8 cellular contexts compared by ENCODE assay signal in genomic region chrX:75522565-75523411, GRCh38. TPM values are rescaled to one million over a fixed set of nuclear protein-coding genes. Genes with fewer than 3 reads are reported as not detected.
DNase-seq lines count a peak whose midpoint lies in the region; ATAC-seq, FAIRE-seq and TF ChIP-seq lines count a peak whose summit lies in the region.

Gene ZDHHC15, minus strand, starts transcription at chrX:75523037. Its CDS starts 13 bp downstream, at chrX:75523024.

- peak within 1 kb of the TSS; percentile 90 for H3K27ac ChIP-seq in neural cell (ENCODE audit: low read length)
- peak within 1 kb of the TSS; percentile 61 for H3K27ac ChIP-seq in substantia nigra (ENCODE audit: low read depth, low read length, poor library complexity, severe bottlenecking)

- in situ Hi-C loops in G401 (cut with HindIII; ENCODE audit: low sequenced_read_pairs): no loop called here

- H3K36me3 ChIP-seq in neural cell (ENCODE audit: insufficient read depth, low read length): no peaks in the 10 kb centered on the region

- H3K9me2 ChIP-seq in neural cell (ENCODE audit: insufficient read depth, low read length): no peaks in the 10 kb centered on the region

- intact Hi-C loops in Calu3 (cut with micrococcal nuclease; ENCODE audit: unreplicated experiment): no loop called here

- no peak within 1 kb of the TSS for H3K27ac Mint-ChIP-seq in Calu3 (ENCODE audit: unreplicated experiment)

- no peaks in the 10 kb centered on the region for H3F3A ChIP-seq in neural cell (ENCODE audit: insufficient read depth, low read length, poor library complexity, severe bottlenecking)

- no peak for ATAC-seq in GM18520 (IDR thresholded peaks at IDR 0.05; ENCODE audit: unreplicated experiment)

- no peaks in the 10 kb centered on the region for H3K9me3 Mint-ChIP-seq in Calu3 (ENCODE audit: low read depth, unreplicated experiment)

- peaks cover 18% of the 10 kb centered on the region for H3K79me2 ChIP-seq in neural cell (replicated peaks; ENCODE audit: insufficient read depth, low read length)

- no peaks in the 10 kb centered on the region for H3K4me1 Mint-ChIP-seq in Calu3 (ENCODE audit: low read depth, unreplicated experiment)

- H3K9me3 ChIP-seq in neural cell (ENCODE audit: low read length): no peaks in the 10 kb centered on the region

- H3K4me2 ChIP-seq in neural cell (ENCODE audit: low read length): peak within 1 kb of the TSS; percentile 65

- BruUV-seq in Calu3 (replicated peaks; lab: Mats Ljungman, UMichigan): no TSS peak

- peak within 1 kb of the TSS; percentile 65 for H2AFZ ChIP-seq in neural cell (ENCODE audit: low read depth, low read length)

- H3K4me3 Mint-ChIP-seq in Calu3 (ENCODE audit: low read depth, unreplicated experiment): no peak within 1 kb of the TSS

- TF ChIP-seq CTCF in neural cell (IDR thresholded peaks at IDR 0.05; ENCODE audit: poor library complexity, severe bottlenecking): peak; percentile 21
- TF ChIP-seq CTCF in Calu3 (IDR thresholded peaks at IDR 0.05; ENCODE audit: unreplicated experiment): no peak

- peaks cover 36% of the 10 kb centered on the region for H3K27me3 Mint-ChIP-seq in Calu3 (ENCODE audit: unreplicated experiment)

- TF ChIP-seq EP300 in neural cell (conservative IDR thresholded peaks at IDR 0.05; ENCODE audit: poor library complexity, severe bottlenecking): peak; percentile 31

- DNase-seq in G401 (ENCODE audit: low spot score) (peak; percentile 75), NCI-H748 (lab: John Stamatoyannopoulos, UW; ENCODE audit: unreplicated experiment) (peak; percentile 83), frontal cortex (ENCODE audit: low spot score in 2 of 2) (peak in 1 of 2 donors; percentile 22), substantia nigra (lab: John Stamatoyannopoulos, UW) (peak in 42 of 49 donors; percentile 0 to 62 (median 22)), Calu3 (no peak)
- peak; percentile 80 for DNase-seq in activated effector memory CD4-positive, alpha-beta T cell treated with anti-CD3 and anti-CD28 coated beads, Interleukin-2, amount 50 U/mL, for 16 hours

- H3K4me3 ChIP-seq in neural cell (ENCODE audit: low read length): peak within 1 kb of the TSS; percentile 77

- TF ChIP-seq RAD21 in neural cell (conservative IDR thresholded peaks at IDR 0.05): no peak

- CTCF ChIA-PET in Calu3 (lab: Charles Lee): interaction anchor here (0.6 kb wide), 1 partner anchor 152 kb away, joined by 8 read pairs; no protein-coding TSS in a partner anchor

- H4K20me1 ChIP-seq in neural cell (ENCODE audit: insufficient read depth): no peaks in the 10 kb centered on the region

- H3K36me3 Mint-ChIP-seq in Calu3 (ENCODE audit: insufficient read depth, unreplicated experiment): no peaks in the 10 kb centered on the region

- H3K9ac ChIP-seq in neural cell (ENCODE audit: low read length): peak within 1 kb of the TSS; percentile 81

- H3K27me3 ChIP-seq in neural cell (ENCODE audit: insufficient read depth, low read depth, low read length): no peaks in the 10 kb centered on the region

- FAIRE-seq in frontal cortex (lab: Jason Lieb, UNC): no peak

TF ChIP-seq in neural cell, 6 proteins besides CTCF, POLR2A, EP300 and RAD21:
- TF ChIP-seq TAF1 (IDR thresholded peaks at IDR 0.05; ENCODE audit: low read depth): peak; percentile 78
- no peak for TF ChIP-seq EZH2 (IDR thresholded peaks at IDR 0.05; ENCODE audit: borderline replicate concordance, insufficient read depth, low read length, poor library complexity, severe bottlenecking)
- peak; percentile 60 for TF ChIP-seq MXI1 (conservative IDR thresholded peaks at IDR 0.05; ENCODE audit: poor library complexity, severe bottlenecking)
- peak; percentile 73 for TF ChIP-seq REST (IDR thresholded peaks at IDR 0.05; ENCODE audit: borderline replicate concordance)
- TF ChIP-seq POLR2AphosphoS5 (IDR thresholded peaks at IDR 0.05): peak; percentile 83
- peak; percentile 31 for TF ChIP-seq SMC3 (conservative IDR thresholded peaks at IDR 0.05; ENCODE audit: poor library complexity)

RNA-seq across cellular contexts. Expression of gene ZDHHC15, which starts in this region (rescaled TPM):
- total RNA-seq in G401 (2014; rRNA removed; shearing (Covaris generic)): 0.06 TPM in 1 of 2 replicates, not detected in the other
- total RNA-seq in frontal cortex (14.3 TPM), Calu3 (2022) (not detected in 2 replicates)
- 8.3 and 9.3 TPM in 2 replicates for polyA plus RNA-seq in neural cell
- polyA minus RNA-seq in neural cell: 19.5 and 20.5 TPM in 2 replicates

Comparison
In these comparisons a context has a peak if more than half of its experiments do, and no peak if none do; other contexts are left out.
1. RNA of gene ZDHHC15 (total RNA-seq): 14.3 TPM in frontal cortex (single experiment); not detected in Calu3 and 0.06 TPM in G401; every median in the first group is over 10 times any median in the second.
2. Peak in DNase-seq in G401; RNA of the gene not detected or under 1 TPM.